14 cellular contexts compared by ENCODE assay signal in genomic region chr4:145785391-145786008, GRCh38.
A peak's percentile ranks its signal among the peaks of the same experiment; 100 is the strongest.
DNase-seq lines count a peak whose midpoint lies in the region; ATAC-seq and TF ChIP-seq lines count a peak whose summit lies in the region.
"Had no signal": no experiment of that assay in that cellular context is flagged by ENCODE, and none has a peak within 500 bp of the region (broad histone marks: within the 10 kb centered on the region; RNA-seq: fewer than 3 reads in every experiment).

No MANE protein-coding gene starts in this region.

- no peak for TF ChIP-seq CTCF in left ventricle myocardium inferior (IDR thresholded peaks at IDR 0.05; ENCODE audit: borderline replicate concordance)

- peaks cover 6% of the 10 kb centered on the region for H3K36me3 ChIP-seq in left ventricle myocardium inferior
- no peaks in the 10 kb centered on the region for H3K36me3 ChIP-seq in subcutaneous abdominal adipose tissue (ENCODE audit: control insufficient read depth in 5 of 5, insufficient read depth in 5 of 5, low read length in 5 of 5)
- H3K36me3 ChIP-seq: gastroesophageal sphincter had no signal

- H3K27me3 ChIP-seq in left ventricle myocardium inferior (ENCODE audit: low read depth) (no peaks in the 10 kb centered on the region), subcutaneous abdominal adipose tissue (ENCODE audit: control insufficient read depth in 5 of 5, insufficient read depth in 4 of 5, low read length in 5 of 5) (no peaks in the 10 kb centered on the region)
- H3K27me3 ChIP-seq: BLaER1, gastroesophageal sphincter had no signal

- H3K9me3 ChIP-seq in left ventricle myocardium inferior (replicated peaks) (peaks cover 8% of the 10 kb centered on the region), subcutaneous abdominal adipose tissue (ENCODE audit: control insufficient read depth in 5 of 5, low read length in 5 of 5) (peaks cover 0 to 5% (median 0%) of the 10 kb centered on the region in 5 donors)
- H3K9me3 ChIP-seq: gastroesophageal sphincter had no signal

- ATAC-seq in Right ventricle myocardium inferior, result no peak
- ATAC-seq in GM18909 (IDR thresholded peaks at IDR 0.05; ENCODE audit: poor library complexity, unreplicated experiment), result no peak
- ATAC-seq: gastroesophageal sphincter, K562 had no signal

- H3K4me3 ChIP-seq in left ventricle myocardium inferior, result no peak overlapping the region
- H3K4me3 ChIP-seq in subcutaneous abdominal adipose tissue (ENCODE audit: low read depth in 1 of 5, low read length in 5 of 5), result no peak overlapping the region
- H3K4me3 ChIP-seq: BLaER1, gastroesophageal sphincter, K562 had no signal

- intact Hi-C loops in left ventricle myocardium inferior (cut with micrococcal nuclease), result no loop called here
- intact Hi-C loops in Right ventricle myocardium inferior (cut with DNase I), result no loop called here

- no peak overlapping the region for H3K9ac ChIP-seq in subcutaneous abdominal adipose tissue (ENCODE audit: low read length in 5 of 5)
- H3K9ac ChIP-seq: BLaER1 had no signal

- H3K4me1 ChIP-seq in left ventricle myocardium inferior, result peaks cover 29% of the 10 kb centered on the region
- H3K4me1 ChIP-seq in subcutaneous abdominal adipose tissue (ENCODE audit: control insufficient read depth in 5 of 5, insufficient read depth in 5 of 5, low read length in 5 of 5), result peaks cover 0 to 11% (median 4%) of the 10 kb centered on the region in 5 donors

- DNase-seq in left ventricle myocardium inferior (no peak), Right ventricle myocardium inferior (ENCODE audit: missing footprints) (no peak), SKM-1 treated with dmso at 0.1 percent for 144 hours (lab: John Stamatoyannopoulos, UW; ENCODE audit: unreplicated experiment) (peak; percentile 47), fibroblast of gingiva (ENCODE audit: low read depth) (peak; percentile 42), COLO668 (lab: John Stamatoyannopoulos, UW; ENCODE audit: unreplicated experiment) (no peak)
- DNase-seq: activated naive CD4-positive, alpha-beta T cell treated with anti-CD3 and anti-CD28 coated beads for 36 hours; central memory CD4-positive, alpha-beta T cell; DMS153; NCI-H1436 had no signal

- H3K27ac ChIP-seq in left ventricle myocardium inferior (replicated peaks) (peak overlapping the region; percentile 13), subcutaneous abdominal adipose tissue (ENCODE audit: low read depth, low read length) (peak overlapping the region; percentile 12)
- H3K27ac ChIP-seq: BLaER1, gastroesophageal sphincter had no signal

Comparison
In these comparisons a context has a peak if more than half of its experiments do, and no peak if none do; other contexts are left out.
1. DNase-seq: peak in SKM-1 treated with dmso at 0.1 percent for 144 hours (single experiment) and fibroblast of gingiva (single experiment); none in left ventricle myocardium inferior (single experiment), Right ventricle myocardium inferior (single experiment) and COLO668 (single experiment).